In the genomic region with DNA sequence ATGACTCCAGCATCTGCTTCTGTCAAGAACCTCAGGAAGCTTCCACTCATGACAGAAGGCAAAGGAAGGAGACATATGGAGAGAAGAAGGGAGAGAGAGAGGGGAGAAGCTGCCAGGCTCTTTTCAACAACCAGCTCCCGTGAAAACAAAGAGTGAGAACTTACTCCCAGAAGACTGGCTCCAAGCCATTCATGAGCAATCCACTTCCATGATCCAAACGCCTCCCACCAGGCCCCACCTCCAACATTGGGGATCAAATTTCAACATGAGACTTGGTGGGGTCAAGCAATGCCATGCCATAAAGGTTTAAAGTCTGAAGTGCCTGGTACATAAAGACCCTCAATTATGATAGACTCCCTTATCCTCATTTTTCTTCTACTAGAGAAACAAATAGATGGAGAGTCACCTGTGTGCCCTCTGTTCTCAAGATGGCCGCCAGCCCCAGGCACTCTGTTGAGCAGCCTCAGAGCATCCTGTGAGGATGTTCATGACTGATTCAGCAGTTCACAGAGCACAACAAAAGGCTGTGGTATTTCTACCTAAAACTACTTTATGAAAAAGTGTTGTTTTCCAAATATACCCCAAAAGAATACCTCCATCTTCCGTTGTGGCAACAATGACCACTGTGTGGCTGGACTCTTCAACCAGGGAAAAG, we compare ENCODE assay signal across 11 cellular contexts.
"Had no signal": no experiment of that assay in that cellular context is flagged by ENCODE, and none has a peak within 500 bp of the region (broad histone marks: within the 10 kb centered on the region; RNA-seq: fewer than 3 reads in every experiment).

No MANE protein-coding gene starts in this region.

- H3K27me3 ChIP-seq: cardiac muscle cell, esophagus squamous epithelium, right lobe of liver, thyroid gland had no signal

- ATAC-seq: right lobe of liver; stimulated activated effector memory CD8-positive, alpha-beta T cell treated with anti-CD3 and anti-CD28 coated beads, Interleukin-12 subunit alpha, Interleukin-12 subunit beta, amount 100 ng/mL, for 72 hours had no signal

- H3K27ac ChIP-seq: cardiac muscle cell, esophagus squamous epithelium, left ventricle myocardium inferior, prostate gland, right lobe of liver, thyroid gland had no signal

- H3K36me3 ChIP-seq: cardiac muscle cell, esophagus squamous epithelium, left ventricle myocardium inferior, prostate gland, right lobe of liver, thyroid gland had no signal

- DNase-seq: activated CD4-positive, alpha-beta T cell treated with anti-CD3 and anti-CD28 coated beads for 48 hours; esophagus squamous epithelium; kidney; left ventricle myocardium inferior; mesenchymal stem cell; nephron progenitor cell; right lobe of liver; thyroid gland had no signal

- H3K4me1 ChIP-seq: prostate gland, right lobe of liver, thyroid gland had no signal

- H3K9me3 ChIP-seq: esophagus squamous epithelium, left ventricle myocardium inferior, prostate gland, right lobe of liver, thyroid gland had no signal

- H3K4me3 ChIP-seq: cardiac muscle cell, esophagus squamous epithelium, left ventricle myocardium inferior, prostate gland, right lobe of liver, thyroid gland had no signal
